Comparison of ENCODE assay signal across 9 cellular contexts in the genomic region with DNA sequence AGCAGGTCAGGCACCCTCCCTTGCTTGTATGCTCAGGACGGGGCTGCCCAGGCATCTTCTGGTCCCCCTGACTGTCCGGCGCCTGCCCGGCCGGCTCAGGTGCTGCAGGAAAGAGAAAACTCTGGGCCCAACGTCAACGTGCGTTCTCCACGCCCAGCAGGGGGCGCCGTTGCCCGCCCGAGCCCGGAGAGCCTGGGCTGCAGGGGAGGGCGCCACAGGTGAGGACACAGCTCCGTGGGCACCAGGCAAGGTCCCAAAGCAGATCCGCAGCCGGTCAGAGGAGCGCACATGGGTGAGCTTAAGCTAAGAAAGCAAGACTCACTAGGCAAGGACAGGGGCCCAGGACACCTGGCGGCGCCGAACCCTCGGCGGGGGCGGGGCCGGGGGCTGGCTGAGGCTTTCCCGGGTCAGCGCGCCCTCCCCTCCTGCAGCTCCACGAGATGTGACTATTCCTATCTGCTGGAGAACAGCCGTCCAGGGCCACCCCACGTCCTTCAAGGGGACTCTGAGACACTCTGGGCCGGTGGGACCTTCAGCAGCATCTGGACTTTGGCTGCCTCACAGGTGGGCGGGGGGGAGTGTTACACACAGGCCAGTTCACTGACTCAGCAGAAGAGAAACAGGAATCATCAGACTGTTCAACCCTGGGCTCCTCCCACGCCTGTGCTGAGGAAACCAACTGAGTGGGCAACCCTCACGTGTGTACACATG. TPM values are rescaled to one million over a fixed set of nuclear protein-coding genes. Genes with fewer than 3 reads are reported as not detected.
DNase-seq lines count a peak whose midpoint lies in the region; ATAC-seq and TF ChIP-seq lines count a peak whose summit lies in the region.
"Had no signal": no experiment of that assay in that cellular context is flagged by ENCODE, and none has a peak within 500 bp of the region (broad histone marks: within the 10 kb centered on the region; RNA-seq: fewer than 3 reads in every experiment).

No MANE protein-coding gene starts in this region.

- in situ Hi-C loops in ACHN (cut with HindIII; ENCODE audit: low pct_ligation_motif_present, low pct_unique_long_range_greater_than_20kb, low sequenced_read_pairs) = no loop called here
- in situ Hi-C loops in GM23248 (cut with MboI) = loop anchor here (10.0 to 25.0 kb wide), 2 partner anchors 284 to 427 kb away; a partner anchor contains a TSS

- H3K9me3 ChIP-seq in GM23248 (ENCODE audit: low read depth) = no peaks in the 10 kb centered on the region
- H3K9me3 ChIP-seq in effector memory CD4-positive, alpha-beta T cell (ENCODE audit: control insufficient read depth, low read length) = no peaks in the 10 kb centered on the region

- no peaks in the 10 kb centered on the region for H3K9me2 ChIP-seq in GM23248 (ENCODE audit: insufficient read depth)

- ATAC-seq in HG03139 (IDR thresholded peaks at IDR 0.05; ENCODE audit: unreplicated experiment) = no peak

- DNase-seq in ACHN (peak; percentile 47), GM23248 (peak; percentile 62), NCI-H69 (lab: John Stamatoyannopoulos, UW) (peak; percentile 91), mesothelial cell of epicardium (ENCODE audit: low spot score in 2 of 2, unreplicated experiment in 2 of 2) (peak; percentile 70 to 85)
- peak; percentile 49 to 82 for DNase-seq in activated CD8-positive, alpha-beta memory T cell treated with anti-CD3 and anti-CD28 coated beads for 1 hour (ENCODE audit: extremely low read depth in 1 of 2, low read depth in 1 of 2)
- DNase-seq in effector memory CD4-positive, alpha-beta T cell = peak; percentile 62 to 73 (median 69)
- peak; percentile 46 to 64 for DNase-seq in stimulated activated CD8-positive, alpha-beta memory T cell treated with anti-CD3 and anti-CD28 coated beads, Interleukin-7, amount 100 ng/mL, for 4 hours (ENCODE audit: low read depth in 2 of 2)

- no peaks in the 10 kb centered on the region for H3K4me1 ChIP-seq in GM23248 (ENCODE audit: insufficient read depth)
- H3K4me1 ChIP-seq in effector memory CD4-positive, alpha-beta T cell (ENCODE audit: control insufficient read depth, insufficient read depth, low read length, poor library complexity, severe bottlenecking) = peaks cover 9% of the 10 kb centered on the region

- H3K9me3 Mint-ChIP-seq in mesothelial cell of epicardium = no peaks in the 10 kb centered on the region
- H3K9me3 Mint-ChIP-seq: stimulated activated naive CD8-positive, alpha-beta T cell treated with anti-CD3 and anti-CD28 coated beads, Interleukin-15, Interleukin-2, amounts not matched to agents 100 ng/mL and 50 ng/mL, for 24 hours had no signal

- H3K36me3 ChIP-seq in GM23248 (ENCODE audit: low read depth) = no peaks in the 10 kb centered on the region
- H3K36me3 ChIP-seq in effector memory CD4-positive, alpha-beta T cell (ENCODE audit: control insufficient read depth, insufficient read depth, low read length) = no peaks in the 10 kb centered on the region

- no peak overlapping the region for H3K27ac Mint-ChIP-seq in mesothelial cell of epicardium
- H3K27ac Mint-ChIP-seq: stimulated activated naive CD8-positive, alpha-beta T cell treated with anti-CD3 and anti-CD28 coated beads, Interleukin-15, Interleukin-2, amounts not matched to agents 100 ng/mL and 50 ng/mL, for 24 hours had no signal

- no peak overlapping the region for H3K4me3 ChIP-seq in GM23248
- H3K4me3 ChIP-seq in effector memory CD4-positive, alpha-beta T cell (ENCODE audit: insufficient read depth, low read depth, low read length, poor library complexity, severe bottlenecking) = peak overlapping the region; percentile 48

- H2AFZ ChIP-seq in GM23248 = no peak overlapping the region

- H3K27me3 ChIP-seq in GM23248 (replicated peaks; ENCODE audit: insufficient read depth) = 0 out of 2 replicates have a peak, but pooled peaks cover 14% of the 10 kb centered on the region
- no peaks in the 10 kb centered on the region for H3K27me3 ChIP-seq in effector memory CD4-positive, alpha-beta T cell (replicated peaks; ENCODE audit: control insufficient read depth, insufficient read depth, low read length, poor library complexity, severe bottlenecking)

- no peaks in the 10 kb centered on the region for H3K79me2 ChIP-seq in GM23248 (ENCODE audit: insufficient read depth)

- no peaks in the 10 kb centered on the region for H3F3A ChIP-seq in GM23248 (ENCODE audit: insufficient read depth)

- no peak overlapping the region for H3K4me2 ChIP-seq in GM23248 (ENCODE audit: unreplicated experiment)

- H4K20me1 ChIP-seq in GM23248 (ENCODE audit: insufficient read depth) = no peaks in the 10 kb centered on the region

- no peak overlapping the region for H3K4me3 Mint-ChIP-seq in mesothelial cell of epicardium
- H3K4me3 Mint-ChIP-seq: stimulated activated naive CD8-positive, alpha-beta T cell treated with anti-CD3 and anti-CD28 coated beads, Interleukin-15, Interleukin-2, amounts not matched to agents 100 ng/mL and 50 ng/mL, for 24 hours had no signal

- H3K27ac ChIP-seq in GM23248 = no peak overlapping the region
- H3K27ac ChIP-seq in effector memory CD4-positive, alpha-beta T cell (ENCODE audit: insufficient read depth, low read length, poor library complexity, severe bottlenecking) = no peak overlapping the region

- H3K36me3 Mint-ChIP-seq in mesothelial cell of epicardium = peaks cover 4% of the 10 kb centered on the region

- 9% methylated on average over 27 to 36 of the region's 36 CpGs for WGBS in GM23248 (ENCODE audit: low coverage in 1 of 2, low lambda C conversion rate in 2 of 2, missing lambda C conversion rate in 2 of 2), 2 experiments

- H3K4me1 Mint-ChIP-seq in mesothelial cell of epicardium = no peaks in the 10 kb centered on the region

- H3K27me3 Mint-ChIP-seq in mesothelial cell of epicardium (ENCODE audit: low read depth) = no peaks in the 10 kb centered on the region
- H3K27me3 Mint-ChIP-seq: stimulated activated naive CD8-positive, alpha-beta T cell treated with anti-CD3 and anti-CD28 coated beads, Interleukin-15, Interleukin-2, amounts not matched to agents 100 ng/mL and 50 ng/mL, for 24 hours had no signal

- H3K9ac ChIP-seq in GM23248 = no peak overlapping the region

- peak; percentile 93 for TF ChIP-seq CTCF in mesothelial cell of epicardium (IDR thresholded peaks at IDR 0.05; ENCODE audit: unreplicated experiment)

RNA-seq across cellular contexts. Expression of a gene that starts 29.3 kb away (rescaled TPM):
- total RNA-seq in GM23248 (2014; rRNA removed; shearing (Covaris generic)) = not detected in 2 replicates
- polyA plus RNA-seq in GM23248 (2016; fragmentation: Nextera tagmentation; extraction: Ambion mirVana) = not detected in 2 replicates
- not detected in 3 replicates for total RNA-seq in mesothelial cell of epicardium

RNA-seq across cellular contexts. Expression of a gene that starts 40.6 kb away (rescaled TPM):
- total RNA-seq in GM23248 (2014; rRNA removed; shearing (Covaris generic)) = not detected in 2 replicates
- not detected in 2 replicates for polyA plus RNA-seq in GM23248 (2016; fragmentation: Nextera tagmentation; extraction: Ambion mirVana)
- not detected in 3 replicates for total RNA-seq in mesothelial cell of epicardium

RNA-seq across cellular contexts. Expression of a gene that starts 47.9 kb away (rescaled TPM):
- total RNA-seq in GM23248 (2014; rRNA removed; shearing (Covaris generic)) = not detected in 2 replicates
- not detected in 2 replicates for polyA plus RNA-seq in GM23248 (2016; fragmentation: Nextera tagmentation; extraction: Ambion mirVana)
- not detected in 3 replicates for total RNA-seq in mesothelial cell of epicardium

RNA-seq across cellular contexts. Expression of a gene that starts 55.4 kb away (rescaled TPM):
- total RNA-seq in GM23248 (2014; rRNA removed; shearing (Covaris generic)) = 0.32 and 0.38 TPM in 2 replicates
- polyA plus RNA-seq in GM23248 (2016; fragmentation: Nextera tagmentation; extraction: Ambion mirVana) = 0.28 and 0.29 TPM in 2 replicates
- 10.9 to 11.9 TPM (median 11.8 TPM) in 3 replicates for total RNA-seq in mesothelial cell of epicardium
